In the genomic region with DNA sequence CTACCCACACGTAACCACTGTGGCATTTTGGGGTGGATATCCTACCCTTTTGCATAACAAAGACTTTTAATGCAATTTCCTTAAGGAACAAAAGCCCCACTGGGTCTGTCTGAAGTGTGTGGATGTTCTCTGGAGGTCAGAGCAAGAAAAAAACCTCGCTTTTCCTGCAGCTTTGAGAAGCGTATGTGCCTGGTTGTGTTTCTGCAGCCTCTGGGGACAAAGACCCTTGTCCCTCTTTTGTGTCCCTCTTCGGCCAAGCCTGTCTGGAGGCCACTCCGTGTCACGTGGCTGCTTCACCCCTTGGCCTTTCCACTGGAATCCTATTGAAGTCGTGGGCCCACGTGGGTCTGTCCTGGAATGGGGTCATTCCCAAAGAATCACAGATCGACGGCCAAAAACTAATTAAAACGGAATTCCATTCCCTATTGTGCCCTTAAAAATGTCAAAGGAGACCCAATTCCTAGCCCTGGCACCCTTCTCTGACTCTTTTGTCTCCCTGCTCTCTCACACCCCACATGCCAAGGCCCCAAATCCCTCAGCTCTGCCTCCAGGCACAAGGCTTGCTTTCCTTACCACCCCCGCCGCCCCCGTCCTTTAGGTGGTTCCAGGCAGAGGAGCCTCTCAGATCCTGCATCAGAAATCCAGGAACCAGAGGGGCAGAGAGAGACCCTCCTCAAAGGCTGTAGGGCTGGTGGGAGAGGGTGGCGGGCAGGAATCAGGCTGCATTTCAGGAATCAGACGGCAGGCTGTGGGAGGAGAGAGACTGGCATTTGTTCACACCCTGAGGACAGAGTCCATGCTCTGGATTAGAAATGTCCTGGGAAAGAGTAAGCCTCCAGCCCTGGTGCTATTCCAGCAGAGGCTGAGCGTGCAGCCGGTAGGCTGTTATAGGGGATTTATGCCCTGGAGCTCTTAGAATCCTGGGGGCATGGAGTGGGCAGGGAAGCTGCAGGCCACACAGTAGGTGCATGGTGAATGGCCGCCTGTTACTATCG, we compare ENCODE assay signal across 20 cellular contexts. TPM values are rescaled to one million over a fixed set of nuclear protein-coding genes. Genes with fewer than 3 reads are reported as not detected.
A peak's percentile ranks its signal among the peaks of the same experiment; 100 is the strongest.
DNase-seq lines count a peak whose midpoint lies in the region; ATAC-seq, FAIRE-seq and TF ChIP-seq lines count a peak whose summit lies in the region.
"Had no signal": no experiment of that assay in that cellular context is flagged by ENCODE, and none has a peak within 500 bp of the region (broad histone marks: within the 10 kb centered on the region; RNA-seq: fewer than 3 reads in every experiment).

No MANE protein-coding gene starts in this region.

- peak overlapping the region; percentile 57 for H2AFZ ChIP-seq in HepG2 (ENCODE audit: low read length)

- H3K9ac ChIP-seq in colonic mucosa (ENCODE audit: low read depth in 2 of 2, low read length in 2 of 2) (peak overlapping the region; percentile 4 to 68), HepG2 (ENCODE audit: insufficient read depth, low read depth, low read length) (peak overlapping the region; percentile 34; the same call in 1 of the 2 replicates)

- WGBS in HepG2 (ENCODE audit: low lambda C conversion rate): 21% methylated on average over 13 of the region's 20 CpGs
- 72 to 86% methylated on average over 5 to 10 of the region's 20 CpGs for WGBS in gastroesophageal sphincter (ENCODE audit: low coverage in 1 of 2), 2 donors

- no peaks in the 10 kb centered on the region for H3K79me2 ChIP-seq in HepG2 (ENCODE audit: insufficient read depth, low read length)

- DNase-seq in colonic mucosa (peak; percentile 24), HepG2 (ENCODE audit: low spot score) (peak; percentile 61), progenitor cell of endocrine pancreas (ENCODE audit: low spot score, unreplicated experiment) (no peak), NCI-H1092 (lab: John Stamatoyannopoulos, UW) (no peak), NCI-H748 treated with DMSO at 0.1 percent for 48 hours (lab: John Stamatoyannopoulos, UW) (no peak)
- DNase-seq in activated T-helper 2 cell treated with anti-CD3 and anti-CD28 coated beads, Interferon-gamma antibody, Interleukin-2, Interleukin-4, amounts not matched to agents 10 μg/mL and 5 μg/mL and 100 μg/mL, durations not matched to agents 14 hours and 24 hours and 36 hours (ENCODE audit: low spot score): no peak
- DNase-seq: activated naive CD4-positive, alpha-beta T cell treated with anti-CD3 and anti-CD28 coated beads, Interleukin-2, amount 50 U/mL, for 16 hours; cortex of kidney; gastrocnemius medialis; KG1; left lung; NCI-H146; NCI-H69; psoas muscle; stimulated activated CD4-positive, alpha-beta T cell treated with anti-CD3 and anti-CD28 coated beads, Interleukin-4, amount 100 ng/mL, for 1 hour; stimulated activated naive CD4-positive, alpha-beta T cell treated with Interleukin-2 at 50 U/mL for 16 hours; T1000 had no signal

- peak overlapping the region; percentile 78 for H3K27ac Mint-ChIP-seq in progenitor cell of endocrine pancreas
- H3K27ac Mint-ChIP-seq in activated T-helper 2 cell treated with anti-CD3 and anti-CD28 coated beads, Interferon-gamma antibody, Interleukin-2, Interleukin-4, amounts not matched to agents 10 μg/mL and 5 μg/mL and 100 μg/mL, durations not matched to agents 14 hours and 24 hours and 36 hours: no peak overlapping the region
- H3K27ac Mint-ChIP-seq: activated CD4-positive, alpha-beta memory T cell treated with anti-CD3 and anti-CD28 coated beads for 36 hours had no signal

- H3K27me3 Mint-ChIP-seq in progenitor cell of endocrine pancreas: peaks cover 23% of the 10 kb centered on the region
- no peaks in the 10 kb centered on the region for H3K27me3 Mint-ChIP-seq in activated T-helper 2 cell treated with anti-CD3 and anti-CD28 coated beads, Interferon-gamma antibody, Interleukin-2, Interleukin-4, amounts not matched to agents 10 μg/mL and 5 μg/mL and 100 μg/mL, durations not matched to agents 14 hours and 24 hours and 36 hours (ENCODE audit: low read depth)

- H3K4me1 ChIP-seq in HEK293 (ENCODE audit: control insufficient read depth, insufficient read depth, low read length) (no peaks in the 10 kb centered on the region), colonic mucosa (no peaks in the 10 kb centered on the region), HepG2 (ENCODE audit: insufficient read depth, low read length) (peaks cover 26% of the 10 kb centered on the region), gastroesophageal sphincter (peaks cover 0 to 12% (median 0%) of the 10 kb centered on the region in 3 donors)
- H3K4me1 ChIP-seq: gastrocnemius medialis, left lung, psoas muscle had no signal

- H3K27me3 ChIP-seq in colonic mucosa: no peaks in the 10 kb centered on the region
- peaks cover 3 to 13% of the 10 kb centered on the region in 2 experiments; a peak in 3 of 5 replicates for H3K27me3 ChIP-seq in HepG2 (ENCODE audit: control insufficient read depth in 1 of 2, insufficient read depth in 2 of 2, low read length in 2 of 2)
- peaks cover 22% of the 10 kb centered on the region for H3K27me3 ChIP-seq in gastroesophageal sphincter
- H3K27me3 ChIP-seq: gastrocnemius medialis had no signal

- H3K36me3 ChIP-seq in HEK293 (ENCODE audit: control insufficient read depth in 2 of 2, insufficient read depth in 1 of 2, low read length in 2 of 2): no peaks in the 10 kb centered on the region
- H3K36me3 ChIP-seq in colonic mucosa: no peaks in the 10 kb centered on the region
- no peaks in the 10 kb centered on the region for H3K36me3 ChIP-seq in HepG2 (replicated peaks in 1 of 2; ENCODE audit: control insufficient read depth in 1 of 2, insufficient read depth in 2 of 2, low read length in 2 of 2)
- H3K36me3 ChIP-seq in gastroesophageal sphincter: peaks cover 0 to 17% of the 10 kb centered on the region in 2 donors
- H3K36me3 ChIP-seq: gastrocnemius medialis, left lung had no signal

- H4K20me1 ChIP-seq in HepG2 (ENCODE audit: insufficient read depth, low read length): no peaks in the 10 kb centered on the region

- TF ChIP-seq POLR2A in HepG2 (IDR thresholded peaks at IDR 0.05; ENCODE audit: insufficient read depth in 1 of 2, low read depth in 2 of 2, low read length in 2 of 2): no peak
- TF ChIP-seq POLR2A in gastroesophageal sphincter (IDR thresholded peaks at IDR 0.05): no peak

- peak; percentile 93 for ATAC-seq in HepG2
- ATAC-seq in gastroesophageal sphincter: no peak
- ATAC-seq: gastrocnemius medialis, psoas muscle had no signal

- no peaks in the 10 kb centered on the region for H3K9me3 Mint-ChIP-seq in progenitor cell of endocrine pancreas (ENCODE audit: low read depth)
- H3K9me3 Mint-ChIP-seq in activated T-helper 2 cell treated with anti-CD3 and anti-CD28 coated beads, Interferon-gamma antibody, Interleukin-2, Interleukin-4, amounts not matched to agents 10 μg/mL and 5 μg/mL and 100 μg/mL, durations not matched to agents 14 hours and 24 hours and 36 hours: no peaks in the 10 kb centered on the region
- H3K9me3 Mint-ChIP-seq: activated CD4-positive, alpha-beta memory T cell treated with anti-CD3 and anti-CD28 coated beads for 36 hours had no signal

- no TSS peak for BruUV-seq in HepG2 (replicated peaks; lab: Mats Ljungman, UMichigan)

- CTCF ChIA-PET in HEK293 (lab: Yijun Ruan, JAX) (interaction anchor here (0.6 kb wide), 1 partner anchor 282 kb away, joined by 4 read pairs; no protein-coding TSS in a partner anchor), HepG2 (lab: Yijun Ruan, JAX; ENCODE audit: low intra/inter-chr PET ratio, low total read pairs) (no interaction called here)

- FAIRE-seq in HepG2 (lab: Jason Lieb, UNC): peak; percentile 61

- no peak for TF ChIP-seq RAD21 in HepG2 (CRISPR knock-in tag; IDR thresholded peaks at IDR 0.05)

- H3K4me3 ChIP-seq in HEK293 (ENCODE audit: low read depth, low read length): no peak overlapping the region
- H3K4me3 ChIP-seq in colonic mucosa: no peak overlapping the region
- H3K4me3 ChIP-seq in HepG2 (replicated peaks in 1 of 3; ENCODE audit: insufficient read depth in 1 of 3, low read depth in 2 of 3, low read length in 3 of 3): peak overlapping the region in 1 of 3 experiments; percentile 60; a peak in 2 of 6 replicates
- no peak overlapping the region for H3K4me3 ChIP-seq in gastroesophageal sphincter
- H3K4me3 ChIP-seq: gastrocnemius medialis, left lung, psoas muscle had no signal

- peak overlapping the region; percentile 69 for H3K4me2 ChIP-seq in HepG2 (ENCODE audit: low read depth, low read length)

- intact Hi-C loops in colonic mucosa (cut with DNase I) (no loop called here), HepG2 (cut with micrococcal nuclease; ENCODE audit: unreplicated experiment) (no loop called here)
- intact Hi-C loops in activated T-helper 2 cell treated with anti-CD3 and anti-CD28 coated beads, Interferon-gamma antibody, Interleukin-2, Interleukin-4, amounts not matched to agents 10 μg/mL and 5 μg/mL and 100 μg/mL, durations not matched to agents 14 hours and 24 hours and 36 hours (cut with micrococcal nuclease): no loop called here

- TF ChIP-seq EP300 in HepG2 (IDR thresholded peaks at IDR 0.05; ENCODE audit: low read depth in 2 of 2, low read length in 2 of 2) (no peak), HepG2 (CRISPR knock-in tag; IDR thresholded peaks at IDR 0.05; ENCODE audit: borderline replicate concordance) (no peak), gastroesophageal sphincter (IDR thresholded peaks at IDR 0.05) (no peak)

- in situ Hi-C loops in HepG2 (cut with HindIII; ENCODE audit: extremely low pct_ligation_motif_present, low pct_unique_long_range_greater_than_20kb): no loop called here

- H3K27ac ChIP-seq in HEK293 (ENCODE audit: extremely low read depth, low read depth, low read length) (no peak overlapping the region), colonic mucosa (no peak overlapping the region), HepG2 (ENCODE audit: extremely low read length, insufficient read depth, low read length) (no peak overlapping the region), gastroesophageal sphincter (peak overlapping the region in 2 of 4 donors; percentile 19 to 42)
- H3K27ac ChIP-seq: gastrocnemius medialis, left lung, psoas muscle had no signal

- peaks cover 4% of the 10 kb centered on the region for H3K4me1 Mint-ChIP-seq in progenitor cell of endocrine pancreas (ENCODE audit: low read depth)
- H3K4me1 Mint-ChIP-seq in activated T-helper 2 cell treated with anti-CD3 and anti-CD28 coated beads, Interferon-gamma antibody, Interleukin-2, Interleukin-4, amounts not matched to agents 10 μg/mL and 5 μg/mL and 100 μg/mL, durations not matched to agents 14 hours and 24 hours and 36 hours (ENCODE audit: low read depth): peaks cover 3% of the 10 kb centered on the region

- no peaks in the 10 kb centered on the region for H3K36me3 Mint-ChIP-seq in progenitor cell of endocrine pancreas (ENCODE audit: insufficient read depth)
- no peaks in the 10 kb centered on the region for H3K36me3 Mint-ChIP-seq in activated T-helper 2 cell treated with anti-CD3 and anti-CD28 coated beads, Interferon-gamma antibody, Interleukin-2, Interleukin-4, amounts not matched to agents 10 μg/mL and 5 μg/mL and 100 μg/mL, durations not matched to agents 14 hours and 24 hours and 36 hours (ENCODE audit: low read depth)
- H3K36me3 Mint-ChIP-seq: activated CD4-positive, alpha-beta memory T cell treated with anti-CD3 and anti-CD28 coated beads for 36 hours had no signal

- H3K9me3 ChIP-seq in HEK293 (ENCODE audit: control insufficient read depth, insufficient read depth, low read depth, low read length): no peaks in the 10 kb centered on the region
- no peaks in the 10 kb centered on the region for H3K9me3 ChIP-seq in colonic mucosa
- no peaks in the 10 kb centered on the region for H3K9me3 ChIP-seq in HepG2 (ENCODE audit: low read length)
- no peaks in the 10 kb centered on the region for H3K9me3 ChIP-seq in gastroesophageal sphincter
- H3K9me3 ChIP-seq: gastrocnemius medialis, left lung, psoas muscle had no signal

- H3K4me3 Mint-ChIP-seq in progenitor cell of endocrine pancreas (ENCODE audit: low read depth): no peak overlapping the region
- no peak overlapping the region for H3K4me3 Mint-ChIP-seq in activated T-helper 2 cell treated with anti-CD3 and anti-CD28 coated beads, Interferon-gamma antibody, Interleukin-2, Interleukin-4, amounts not matched to agents 10 μg/mL and 5 μg/mL and 100 μg/mL, durations not matched to agents 14 hours and 24 hours and 36 hours (ENCODE audit: low read depth)
- H3K4me3 Mint-ChIP-seq: activated CD4-positive, alpha-beta memory T cell treated with anti-CD3 and anti-CD28 coated beads for 36 hours had no signal

- POLR2A ChIA-PET in HEK293 (lab: Yijun Ruan, JAX) (no interaction called here), HepG2 (lab: Yijun Ruan, JAX) (no interaction called here)

- TF ChIP-seq CTCF in HEK293 (tag by site-specific recombination; IDR thresholded peaks at IDR 0.05): no peak
- TF ChIP-seq CTCF in colonic mucosa (IDR thresholded peaks at IDR 0.05): no peak
- 0 out of 2 replicates have a peak, but pooled peaks have one; percentile 7 for TF ChIP-seq CTCF in HepG2 (CRISPR knock-in tag; IDR thresholded peaks at IDR 0.05)
- TF ChIP-seq CTCF in progenitor cell of endocrine pancreas (IDR thresholded peaks at IDR 0.05; ENCODE audit: unreplicated experiment): no peak
- no peak for TF ChIP-seq CTCF in gastroesophageal sphincter (IDR thresholded peaks at IDR 0.05)

RNA-seq across cellular contexts. Expression of a gene that starts 12.6 kb away (rescaled TPM):
- total RNA-seq in colonic mucosa: under 1 TPM; 0.05 to 0.25 TPM
- total RNA-seq in HepG2 (2016; rRNA removed; fragmentation: Illumina TruSeq; extraction: Trizol): not detected in 2 replicates
- total RNA-seq in HepG2 (2016; cell fraction: cytosol; rRNA removed; fragmentation: Illumina TruSeq; extraction: Trizol; ENCODE audit: low read depth): not detected in 2 replicates
- not detected in 2 replicates for total RNA-seq in HepG2 (2016; cell fraction: insoluble cytoplasmic fraction; rRNA removed; fragmentation: Illumina TruSeq; extraction: Trizol)
- not detected in 2 replicates for total RNA-seq in HepG2 (2016; cell fraction: membrane; rRNA removed; fragmentation: Illumina TruSeq; extraction: Trizol)
- total RNA-seq in HepG2 (2016; cell fraction: nucleus; rRNA removed; fragmentation: Illumina TruSeq; extraction: Trizol): not detected in 2 replicates
- polyA plus RNA-seq in HepG2 (2011; rRNA removed): not detected in 2 replicates
- not detected in 2 replicates for polyA plus RNA-seq in HepG2 (2011; cell fraction: cytosol; rRNA removed)
- 0.06 and 0.12 TPM in 2 replicates for polyA plus RNA-seq in HepG2 (2011; cell fraction: nucleus; rRNA removed)
- not detected in 2 replicates for polyA plus RNA-seq in HepG2 (2012)
- polyA plus RNA-seq in HepG2 (2016; cell fraction: cytosol; fragmentation: Illumina TruSeq; extraction: Trizol; ENCODE audit: low read depth): 0.06 TPM in 2 replicates
- polyA plus RNA-seq in HepG2 (2016; cell fraction: insoluble cytoplasmic fraction; fragmentation: Illumina TruSeq; extraction: Trizol; ENCODE audit: low read depth): not detected in 2 replicates
- not detected in 2 replicates for polyA plus RNA-seq in HepG2 (2016; cell fraction: membrane; fragmentation: Illumina TruSeq; extraction: Trizol; ENCODE audit: low read depth)
- polyA plus RNA-seq in HepG2 (2016; cell fraction: nucleus; fragmentation: Illumina TruSeq; extraction: Trizol; ENCODE audit: insufficient read depth, low read depth): 0.11 and 0.14 TPM in 2 replicates
- 0.02 TPM in 1 of 2 replicates, not detected in the other for polyA minus RNA-seq in HepG2 (2011; rRNA and poly(A)+ RNA removed; ENCODE audit: low replicate concordance)
- not detected in 2 replicates for polyA minus RNA-seq in HepG2 (2011; cell fraction: cytosol; rRNA and poly(A)+ RNA removed)
- polyA minus RNA-seq in HepG2 (2011; cell fraction: nucleus; rRNA and poly(A)+ RNA removed): under 0.01 and 0.12 TPM in 2 replicates
- 2.9 and 3.9 TPM in 2 replicates for total RNA-seq in progenitor cell of endocrine pancreas
- not detected in 2 replicates for total RNA-seq in activated T-helper 2 cell treated with anti-CD3 and anti-CD28 coated beads, Interferon-gamma antibody, Interleukin-2, Interleukin-4, amounts not matched to agents 10 μg/mL and 5 μg/mL and 100 μg/mL, durations not matched to agents 14 hours and 24 hours and 36 hours
- 1 to 10 TPM in 1 of 4 donors, under 1 TPM in 2, not detected in 1; 0.78 to 1.4 (median 0.94) TPM for total RNA-seq in gastroesophageal sphincter

RNA-seq across cellular contexts. Expression of a gene that starts 26.6 kb away (rescaled TPM):
- under 1 TPM; 0.44 to 0.93 TPM for total RNA-seq in colonic mucosa
- total RNA-seq in HepG2 (2016; rRNA removed; fragmentation: Illumina TruSeq; extraction: Trizol): not detected in 2 replicates
- total RNA-seq in HepG2 (2016; cell fraction: cytosol; rRNA removed; fragmentation: Illumina TruSeq; extraction: Trizol; ENCODE audit: low read depth): not detected in 2 replicates
- total RNA-seq in HepG2 (2016; cell fraction: insoluble cytoplasmic fraction; rRNA removed; fragmentation: Illumina TruSeq; extraction: Trizol): not detected in 2 replicates
- not detected in 2 replicates for total RNA-seq in HepG2 (2016; cell fraction: membrane; rRNA removed; fragmentation: Illumina TruSeq; extraction: Trizol)
- not detected in 2 replicates for total RNA-seq in HepG2 (2016; cell fraction: nucleus; rRNA removed; fragmentation: Illumina TruSeq; extraction: Trizol)
- polyA plus RNA-seq in HepG2 (2011; rRNA removed): 0.01 TPM in 1 of 2 replicates, not detected in the other
- not detected in 2 replicates for polyA plus RNA-seq in HepG2 (2011; cell fraction: cytosol; rRNA removed)
- not detected in 2 replicates for polyA plus RNA-seq in HepG2 (2011; cell fraction: nucleus; rRNA removed)
- 0.03 TPM in 1 of 2 replicates, not detected in the other for polyA plus RNA-seq in HepG2 (2012)
- not detected in 2 replicates for polyA plus RNA-seq in HepG2 (2016; cell fraction: cytosol; fragmentation: Illumina TruSeq; extraction: Trizol; ENCODE audit: low read depth)
- polyA plus RNA-seq in HepG2 (2016; cell fraction: insoluble cytoplasmic fraction; fragmentation: Illumina TruSeq; extraction: Trizol; ENCODE audit: low read depth): not detected in 2 replicates
- not detected in 2 replicates for polyA plus RNA-seq in HepG2 (2016; cell fraction: membrane; fragmentation: Illumina TruSeq; extraction: Trizol; ENCODE audit: low read depth)
- not detected in 2 replicates for polyA plus RNA-seq in HepG2 (2016; cell fraction: nucleus; fragmentation: Illumina TruSeq; extraction: Trizol; ENCODE audit: insufficient read depth, low read depth)
- polyA minus RNA-seq in HepG2 (2011; rRNA and poly(A)+ RNA removed; ENCODE audit: low replicate concordance): not detected in 2 replicates
- polyA minus RNA-seq in HepG2 (2011; cell fraction: cytosol; rRNA and poly(A)+ RNA removed): not detected in 2 replicates
- 0.12 TPM in 1 of 2 replicates, not detected in the other for polyA minus RNA-seq in HepG2 (2011; cell fraction: nucleus; rRNA and poly(A)+ RNA removed)
- total RNA-seq in progenitor cell of endocrine pancreas: 0.65 and 0.73 TPM in 2 replicates
- not detected in 2 replicates for total RNA-seq in activated T-helper 2 cell treated with anti-CD3 and anti-CD28 coated beads, Interferon-gamma antibody, Interleukin-2, Interleukin-4, amounts not matched to agents 10 μg/mL and 5 μg/mL and 100 μg/mL, durations not matched to agents 14 hours and 24 hours and 36 hours
- 1 to 10 TPM; 2.7 to 9.6 (median 3.7) TPM for total RNA-seq in gastroesophageal sphincter

Comparison
In these comparisons a context has a peak if more than half of its experiments do, and no peak if none do; other contexts are left out.
1. DNase-seq: peak in colonic mucosa (single experiment) and HepG2 (single experiment); none in progenitor cell of endocrine pancreas (single experiment), activated T-helper 2 cell treated with anti-CD3 and anti-CD28 coated beads, Interferon-gamma antibody, Interleukin-2, Interleukin-4, amounts not matched to agents 10 μg/mL and 5 μg/mL and 100 μg/mL, durations not matched to agents 14 hours and 24 hours and 36 hours (single experiment), NCI-H1092 (single experiment) and NCI-H748 treated with DMSO at 0.1 percent for 48 hours (single experiment).